Comparison of ENCODE assay signal across 20 cellular contexts in the genomic region with DNA sequence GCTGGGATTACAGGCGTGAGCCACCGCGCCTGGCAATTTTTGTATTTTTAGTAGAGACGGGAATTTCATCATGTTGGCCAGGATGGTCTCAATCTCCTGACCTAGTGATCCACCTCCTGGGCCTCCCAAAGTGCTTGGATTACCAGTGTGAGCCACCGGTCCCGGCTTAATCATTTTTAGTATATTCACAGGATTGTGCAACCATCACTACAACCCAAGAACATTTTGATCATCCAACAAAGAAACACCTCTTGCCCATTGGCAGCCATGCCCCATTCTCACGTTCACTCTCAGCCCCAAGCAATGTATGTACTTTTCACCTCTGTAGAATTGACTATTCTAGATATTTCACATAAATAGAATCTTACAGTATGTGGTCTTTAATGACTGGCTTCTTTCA. TPM values are rescaled to one million over a fixed set of nuclear protein-coding genes. Genes with fewer than 3 reads are reported as not detected.
A peak's percentile ranks its signal among the peaks of the same experiment; 100 is the strongest.
DNase-seq lines count a peak whose midpoint lies in the region; ATAC-seq, FAIRE-seq and TF ChIP-seq lines count a peak whose summit lies in the region.
"Had no signal": no experiment of that assay in that cellular context is flagged by ENCODE, and none has a peak within 500 bp of the region (broad histone marks: within the 10 kb centered on the region; RNA-seq: fewer than 3 reads in every experiment).

No MANE protein-coding gene starts in this region.

- peak overlapping the region; percentile 22 to 41 for H3K27ac Mint-ChIP-seq in effector memory CD8-positive, alpha-beta T cell
- H3K27ac Mint-ChIP-seq: CD4-positive, alpha-beta T cell; IgD-negative memory B cell had no signal

- peaks cover 2 to 14% of the 10 kb centered on the region in 2 donors for H3K4me1 Mint-ChIP-seq in effector memory CD8-positive, alpha-beta T cell (ENCODE audit: low read depth in 2 of 2)

- H3K9me3 Mint-ChIP-seq in effector memory CD8-positive, alpha-beta T cell = no peaks in the 10 kb centered on the region
- H3K9me3 Mint-ChIP-seq: CD4-positive, alpha-beta T cell; IgD-negative memory B cell had no signal

- H3K27ac ChIP-seq in HepG2 (ENCODE audit: extremely low read length, insufficient read depth, low read length) (no peak overlapping the region), right lobe of liver (no peak overlapping the region), psoas muscle (no peak overlapping the region)
- H3K27ac ChIP-seq: BLaER1 treated with 17β-estradiol and CSF1 and Interleukin-3, amounts not matched to agents 10 nM and 100 nM; GM23248 had no signal

- peaks cover 16% of the 10 kb centered on the region for H3K4me1 ChIP-seq in HepG2 (ENCODE audit: insufficient read depth, low read length)
- H3K4me1 ChIP-seq in right lobe of liver = no peaks in the 10 kb centered on the region
- H3K4me1 ChIP-seq in psoas muscle = peaks cover 8% of the 10 kb centered on the region

- FAIRE-seq in HepG2 (lab: Jason Lieb, UNC) = no peak
- FAIRE-seq: GM18507, H54 had no signal

- WGBS in HepG2 (ENCODE audit: low lambda C conversion rate) = 91% methylated on average over 7 of the region's 7 CpGs
- 79% methylated on average over 7 of the region's 7 CpGs for WGBS in right lobe of liver (ENCODE audit: insufficient coverage, low coverage, low lambda C conversion rate, missing lambda C conversion rate)
- WGBS in psoas muscle, 3 donors = 68 to 84% (median 70%) methylated on average over 7 of the region's 7 CpGs

- CTCF ChIA-PET in HepG2 (lab: Yijun Ruan, JAX; ENCODE audit: low intra/inter-chr PET ratio, low total read pairs) (no interaction called here), HEK293T (lab: Yijun Ruan, JAX) (no interaction called here)

- TF ChIP-seq CTCF in HepG2 (CRISPR knock-in tag; IDR thresholded peaks at IDR 0.05) (no peak), right lobe of liver (IDR thresholded peaks at IDR 0.05) (no peak), psoas muscle (IDR thresholded peaks at IDR 0.05) (no peak)

- ATAC-seq in HepG2 (no peak), right lobe of liver (no peak), psoas muscle (peak in 3 of 4 donors; percentile 43 to 82 (median 66)), HG03175 (IDR thresholded peaks at IDR 0.05; ENCODE audit: unreplicated experiment) (no peak), HG02759 (IDR thresholded peaks at IDR 0.05; ENCODE audit: unreplicated experiment) (no peak)
- ATAC-seq in effector memory CD8-positive, alpha-beta T cell (replicated peaks) = no peak
- ATAC-seq: HCT116 had no signal

- H3K27me3 ChIP-seq in HepG2 (ENCODE audit: control insufficient read depth in 1 of 2, insufficient read depth in 2 of 2, low read length in 2 of 2) (no peaks in the 10 kb centered on the region; a peak in 1 of 5 replicates), right lobe of liver (no peaks in the 10 kb centered on the region), psoas muscle (ENCODE audit: insufficient read depth in 3 of 3, low read length in 2 of 3) (no peaks in the 10 kb centered on the region)
- H3K27me3 ChIP-seq: BLaER1 treated with 17β-estradiol and CSF1 and Interleukin-3, amounts not matched to agents 10 nM and 100 nM had no signal

- H3K27me3 Mint-ChIP-seq in effector memory CD8-positive, alpha-beta T cell = no peaks in the 10 kb centered on the region
- H3K27me3 Mint-ChIP-seq: CD4-positive, alpha-beta T cell; IgD-negative memory B cell had no signal

- no peak overlapping the region for H3K9ac ChIP-seq in HepG2 (ENCODE audit: insufficient read depth, low read depth, low read length)
- H3K9ac ChIP-seq: BLaER1 treated with 17β-estradiol and CSF1 and Interleukin-3, amounts not matched to agents 10 nM and 100 nM; GM23248 had no signal

- no peak overlapping the region for H3K4me3 ChIP-seq in HepG2 (replicated peaks in 1 of 3; ENCODE audit: insufficient read depth in 1 of 3, low read depth in 2 of 3, low read length in 3 of 3)
- no peak overlapping the region for H3K4me3 ChIP-seq in right lobe of liver
- H3K4me3 ChIP-seq in psoas muscle = no peak overlapping the region
- H3K4me3 ChIP-seq: BLaER1 treated with 17β-estradiol and CSF1 and Interleukin-3, amounts not matched to agents 10 nM and 100 nM; GM23248 had no signal

- intact Hi-C loops in HepG2 (cut with micrococcal nuclease; ENCODE audit: unreplicated experiment) = no loop called here
- intact Hi-C loops in right lobe of liver (cut with DNase I) = no loop called here
- intact Hi-C loops in psoas muscle (cut with DNase I) = no loop called here

- no peak overlapping the region for H3K4me3 Mint-ChIP-seq in effector memory CD8-positive, alpha-beta T cell
- H3K4me3 Mint-ChIP-seq: CD4-positive, alpha-beta T cell; IgD-negative memory B cell had no signal

- H3K36me3 Mint-ChIP-seq in effector memory CD8-positive, alpha-beta T cell (ENCODE audit: insufficient read depth) = peaks cover 63% of the 10 kb centered on the region

- TF ChIP-seq POLR2A in HepG2 (IDR thresholded peaks at IDR 0.05; ENCODE audit: insufficient read depth in 1 of 2, low read depth in 2 of 2, low read length in 2 of 2) (no peak), right lobe of liver (IDR thresholded peaks at IDR 0.05) (no peak)

- H4K20me1 ChIP-seq in HepG2 (ENCODE audit: insufficient read depth, low read length) = no peaks in the 10 kb centered on the region

- TF ChIP-seq RAD21 in HepG2 (CRISPR knock-in tag; IDR thresholded peaks at IDR 0.05) = no peak

- H3K9me3 ChIP-seq in HepG2 (ENCODE audit: low read length) = no peaks in the 10 kb centered on the region
- no peaks in the 10 kb centered on the region for H3K9me3 ChIP-seq in right lobe of liver
- no peaks in the 10 kb centered on the region for H3K9me3 ChIP-seq in psoas muscle

- POLR2A ChIA-PET in HepG2 (lab: Yijun Ruan, JAX) = no interaction called here
- POLR2A ChIA-PET in HEK293T (lab: Yijun Ruan, JAX) = no interaction called here

- no peak overlapping the region for H2AFZ ChIP-seq in HepG2 (ENCODE audit: low read length)
- H2AFZ ChIP-seq: GM23248 had no signal

- no TSS peak for BruUV-seq in HepG2 (replicated peaks; lab: Mats Ljungman, UMichigan)

- H3K36me3 ChIP-seq in HepG2 (replicated peaks in 1 of 2; ENCODE audit: control insufficient read depth in 1 of 2, insufficient read depth in 2 of 2, low read length in 2 of 2) (peaks cover 0 to 10% of the 10 kb centered on the region in 2 experiments; a peak in 2 of 5 replicates), right lobe of liver (peaks cover 0 to 3% (median 0%) of the 10 kb centered on the region in 4 donors), psoas muscle (ENCODE audit: insufficient read depth in 1 of 2, low read depth in 1 of 2) (peaks cover 0 to 21% of the 10 kb centered on the region in 2 donors)

- no peak overlapping the region for H3K4me2 ChIP-seq in HepG2 (ENCODE audit: low read depth, low read length)
- H3K4me2 ChIP-seq: BLaER1 treated with 17β-estradiol and CSF1 and Interleukin-3, amounts not matched to agents 10 nM and 100 nM had no signal

- DNase-seq in HepG2 (ENCODE audit: low spot score) (no peak), right lobe of liver (no peak), psoas muscle (no peak), SKM-1 (lab: John Stamatoyannopoulos, UW; ENCODE audit: unreplicated experiment) (no peak), HEK293T (ENCODE audit: extremely low spot score) (no peak)
- no peak for DNase-seq in effector memory CD8-positive, alpha-beta T cell
- DNase-seq: ACHN; Calu3; CD4-positive, alpha-beta T cell; DMS 273 treated with DMSO at 0.1 percent for 48 hours; GM23248 had no signal

- peaks cover 22% of the 10 kb centered on the region for H3K79me2 ChIP-seq in HepG2 (ENCODE audit: insufficient read depth, low read length)

- TF ChIP-seq EP300 in HepG2 (IDR thresholded peaks at IDR 0.05; ENCODE audit: low read depth in 2 of 2, low read length in 2 of 2) = no peak
- TF ChIP-seq EP300 in HepG2 (CRISPR knock-in tag; IDR thresholded peaks at IDR 0.05; ENCODE audit: borderline replicate concordance) = no peak

- in situ Hi-C loops in HepG2 (cut with HindIII; ENCODE audit: extremely low pct_ligation_motif_present, low pct_unique_long_range_greater_than_20kb) = no loop called here

RNA-seq across cellular contexts. Expression of a gene that starts 19.9 kb away (rescaled TPM):
- total RNA-seq in HepG2 (2016; rRNA removed; fragmentation: Illumina TruSeq; extraction: Trizol) = 27.5 and 46.7 TPM in 2 replicates
- 3.0 and 3.4 TPM in 2 replicates for total RNA-seq in HepG2 (2016; cell fraction: cytosol; rRNA removed; fragmentation: Illumina TruSeq; extraction: Trizol; ENCODE audit: low read depth)
- 29.7 and 40.6 TPM in 2 replicates for total RNA-seq in HepG2 (2016; cell fraction: insoluble cytoplasmic fraction; rRNA removed; fragmentation: Illumina TruSeq; extraction: Trizol)
- 13.8 and 14.7 TPM in 2 replicates for total RNA-seq in HepG2 (2016; cell fraction: membrane; rRNA removed; fragmentation: Illumina TruSeq; extraction: Trizol)
- total RNA-seq in HepG2 (2016; cell fraction: nucleus; rRNA removed; fragmentation: Illumina TruSeq; extraction: Trizol) = 23.5 and 24.3 TPM in 2 replicates
- 26.5 and 27.3 TPM in 2 replicates for polyA plus RNA-seq in HepG2 (2011; rRNA removed)
- 18.2 TPM in 2 replicates for polyA plus RNA-seq in HepG2 (2011; cell fraction: cytosol; rRNA removed)
- polyA plus RNA-seq in HepG2 (2011; cell fraction: nucleus; rRNA removed) = 30.1 and 31.9 TPM in 2 replicates
- 14.7 and 15.8 TPM in 2 replicates for polyA plus RNA-seq in HepG2 (2012)
- polyA plus RNA-seq in HepG2 (2016; cell fraction: cytosol; fragmentation: Illumina TruSeq; extraction: Trizol; ENCODE audit: low read depth) = 0.63 and 0.79 TPM in 2 replicates
- 22.5 and 22.9 TPM in 2 replicates for polyA plus RNA-seq in HepG2 (2016; cell fraction: insoluble cytoplasmic fraction; fragmentation: Illumina TruSeq; extraction: Trizol; ENCODE audit: low read depth)
- polyA plus RNA-seq in HepG2 (2016; cell fraction: membrane; fragmentation: Illumina TruSeq; extraction: Trizol; ENCODE audit: low read depth) = 2.7 and 3.3 TPM in 2 replicates
- 25.6 and 29.7 TPM in 2 replicates for polyA plus RNA-seq in HepG2 (2016; cell fraction: nucleus; fragmentation: Illumina TruSeq; extraction: Trizol; ENCODE audit: insufficient read depth, low read depth)
- 128 and 335 TPM in 2 replicates for polyA minus RNA-seq in HepG2 (2011; rRNA and poly(A)+ RNA removed; ENCODE audit: low replicate concordance)
- 38.1 and 39.5 TPM in 2 replicates for polyA minus RNA-seq in HepG2 (2011; cell fraction: cytosol; rRNA and poly(A)+ RNA removed)
- 31.4 and 32.7 TPM in 2 replicates for polyA minus RNA-seq in HepG2 (2011; cell fraction: nucleus; rRNA and poly(A)+ RNA removed)
- total RNA-seq in right lobe of liver = 10 to 100 TPM; 20.3 to 29.2 (median 23.9) TPM
- total RNA-seq in psoas muscle = 10 to 100 TPM; 39.0 to 48.0 (median 45.4) TPM
- polyA plus RNA-seq in psoas muscle = 10 to 100 TPM; 10.2 to 16.2 (median 15.1) TPM

RNA-seq across cellular contexts. Expression of a gene that starts 23.8 kb away (rescaled TPM):
- total RNA-seq in HepG2 (2016; rRNA removed; fragmentation: Illumina TruSeq; extraction: Trizol) (0.58 and 0.90 TPM in 2 replicates), right lobe of liver (under 1 TPM; 0.09 to 0.74 (median 0.48) TPM), psoas muscle (1 to 10 TPM in 2 of 4 donors, under 1 TPM in 2; 0.40 to 1.6 (median 0.97) TPM)
- total RNA-seq in HepG2 (2016; cell fraction: cytosol; rRNA removed; fragmentation: Illumina TruSeq; extraction: Trizol; ENCODE audit: low read depth) = 0.44 and 0.81 TPM in 2 replicates
- total RNA-seq in HepG2 (2016; cell fraction: insoluble cytoplasmic fraction; rRNA removed; fragmentation: Illumina TruSeq; extraction: Trizol) = 0.45 and 1.1 TPM in 2 replicates
- total RNA-seq in HepG2 (2016; cell fraction: membrane; rRNA removed; fragmentation: Illumina TruSeq; extraction: Trizol) = 0.59 and 0.83 TPM in 2 replicates
- total RNA-seq in HepG2 (2016; cell fraction: nucleus; rRNA removed; fragmentation: Illumina TruSeq; extraction: Trizol) = 0.37 TPM in 1 of 2 replicates, not detected in the other
- polyA plus RNA-seq in HepG2 (2011; rRNA removed) (0.24 and 0.50 TPM in 2 replicates), psoas muscle (under 1 TPM; 0.43 to 0.84 (median 0.72) TPM)
- 0.37 and 0.81 TPM in 2 replicates for polyA plus RNA-seq in HepG2 (2011; cell fraction: cytosol; rRNA removed)
- 0.80 and 0.90 TPM in 2 replicates for polyA plus RNA-seq in HepG2 (2011; cell fraction: nucleus; rRNA removed)
- 0.15 and 0.21 TPM in 2 replicates for polyA plus RNA-seq in HepG2 (2012)
- 0.43 and 0.48 TPM in 2 replicates for polyA plus RNA-seq in HepG2 (2016; cell fraction: cytosol; fragmentation: Illumina TruSeq; extraction: Trizol; ENCODE audit: low read depth)
- 0.48 and 1.4 TPM in 2 replicates for polyA plus RNA-seq in HepG2 (2016; cell fraction: insoluble cytoplasmic fraction; fragmentation: Illumina TruSeq; extraction: Trizol; ENCODE audit: low read depth)
- 0.47 and 0.73 TPM in 2 replicates for polyA plus RNA-seq in HepG2 (2016; cell fraction: membrane; fragmentation: Illumina TruSeq; extraction: Trizol; ENCODE audit: low read depth)
- 0.80 and 0.85 TPM in 2 replicates for polyA plus RNA-seq in HepG2 (2016; cell fraction: nucleus; fragmentation: Illumina TruSeq; extraction: Trizol; ENCODE audit: insufficient read depth, low read depth)
- polyA minus RNA-seq in HepG2 (2011; rRNA and poly(A)+ RNA removed; ENCODE audit: low replicate concordance) = 0.49 and 0.66 TPM in 2 replicates
- not detected in 2 replicates for polyA minus RNA-seq in HepG2 (2011; cell fraction: cytosol; rRNA and poly(A)+ RNA removed)
- polyA minus RNA-seq in HepG2 (2011; cell fraction: nucleus; rRNA and poly(A)+ RNA removed) = 0.25 and 0.64 TPM in 2 replicates
- total RNA-seq: A172; Calu3; CD4-positive, alpha-beta T cell; Daoy; GM23248 had no signal
- polyA plus RNA-seq: GM23248, IgD-negative memory B cell had no signal

RNA-seq across cellular contexts. Expression of a gene that starts 41.6 kb away (rescaled TPM):
- total RNA-seq in HepG2 (2016; rRNA removed; fragmentation: Illumina TruSeq; extraction: Trizol) = 102 and 109 TPM in 2 replicates
- 78.3 and 97.6 TPM in 2 replicates for total RNA-seq in HepG2 (2016; cell fraction: cytosol; rRNA removed; fragmentation: Illumina TruSeq; extraction: Trizol; ENCODE audit: low read depth)
- total RNA-seq in HepG2 (2016; cell fraction: insoluble cytoplasmic fraction; rRNA removed; fragmentation: Illumina TruSeq; extraction: Trizol) = 99.2 and 114 TPM in 2 replicates
- 113 and 134 TPM in 2 replicates for total RNA-seq in HepG2 (2016; cell fraction: membrane; rRNA removed; fragmentation: Illumina TruSeq; extraction: Trizol)
- total RNA-seq in HepG2 (2016; cell fraction: nucleus; rRNA removed; fragmentation: Illumina TruSeq; extraction: Trizol) = 37.8 and 46.1 TPM in 2 replicates
- polyA plus RNA-seq in HepG2 (2011; rRNA removed) = 65.0 and 70.4 TPM in 2 replicates
- polyA plus RNA-seq in HepG2 (2011; cell fraction: cytosol; rRNA removed) = 58.7 and 62.8 TPM in 2 replicates
- polyA plus RNA-seq in HepG2 (2011; cell fraction: nucleus; rRNA removed) = 20.0 and 31.0 TPM in 2 replicates
- polyA plus RNA-seq in HepG2 (2012) = 99.5 and 141 TPM in 2 replicates
- polyA plus RNA-seq in HepG2 (2016; cell fraction: cytosol; fragmentation: Illumina TruSeq; extraction: Trizol; ENCODE audit: low read depth) = 115 and 156 TPM in 2 replicates
- polyA plus RNA-seq in HepG2 (2016; cell fraction: insoluble cytoplasmic fraction; fragmentation: Illumina TruSeq; extraction: Trizol; ENCODE audit: low read depth) = 164 and 180 TPM in 2 replicates
- polyA plus RNA-seq in HepG2 (2016; cell fraction: membrane; fragmentation: Illumina TruSeq; extraction: Trizol; ENCODE audit: low read depth) = 149 and 177 TPM in 2 replicates
- 113 and 118 TPM in 2 replicates for polyA plus RNA-seq in HepG2 (2016; cell fraction: nucleus; fragmentation: Illumina TruSeq; extraction: Trizol; ENCODE audit: insufficient read depth, low read depth)
- polyA minus RNA-seq in HepG2 (2011; rRNA and poly(A)+ RNA removed; ENCODE audit: low replicate concordance) = 59.9 and 104 TPM in 2 replicates
- polyA minus RNA-seq in HepG2 (2011; cell fraction: cytosol; rRNA and poly(A)+ RNA removed) = 20.7 and 32.5 TPM in 2 replicates
- 18.5 and 23.0 TPM in 2 replicates for polyA minus RNA-seq in HepG2 (2011; cell fraction: nucleus; rRNA and poly(A)+ RNA removed)
- 10 to 100 TPM; 35.9 to 91.2 (median 61.0) TPM for total RNA-seq in right lobe of liver
- total RNA-seq in psoas muscle = 10 to 100 TPM; 45.2 to 85.0 (median 62.6) TPM
- polyA plus RNA-seq in psoas muscle = 100 to 1,000 TPM in 1 of 3 donors, 10 to 100 TPM in 2; 65.6 to 136 (median 82.0) TPM

RNA-seq across cellular contexts. Expression of a gene that starts 52.0 kb away (rescaled TPM):
- total RNA-seq in HepG2 (2016; rRNA removed; fragmentation: Illumina TruSeq; extraction: Trizol) = 154 and 265 TPM in 2 replicates
- 156 and 172 TPM in 2 replicates for total RNA-seq in HepG2 (2016; cell fraction: cytosol; rRNA removed; fragmentation: Illumina TruSeq; extraction: Trizol; ENCODE audit: low read depth)
- total RNA-seq in HepG2 (2016; cell fraction: insoluble cytoplasmic fraction; rRNA removed; fragmentation: Illumina TruSeq; extraction: Trizol) = 132 and 265 TPM in 2 replicates
- 447 and 497 TPM in 2 replicates for total RNA-seq in HepG2 (2016; cell fraction: membrane; rRNA removed; fragmentation: Illumina TruSeq; extraction: Trizol)
- 279 and 306 TPM in 2 replicates for total RNA-seq in HepG2 (2016; cell fraction: nucleus; rRNA removed; fragmentation: Illumina TruSeq; extraction: Trizol)
- 345 and 390 TPM in 2 replicates for polyA plus RNA-seq in HepG2 (2011; rRNA removed)
- 323 and 364 TPM in 2 replicates for polyA plus RNA-seq in HepG2 (2011; cell fraction: cytosol; rRNA removed)
- 477 and 513 TPM in 2 replicates for polyA plus RNA-seq in HepG2 (2011; cell fraction: nucleus; rRNA removed)
- 786 and 1,014 TPM in 2 replicates for polyA plus RNA-seq in HepG2 (2012)
- polyA plus RNA-seq in HepG2 (2016; cell fraction: cytosol; fragmentation: Illumina TruSeq; extraction: Trizol; ENCODE audit: low read depth) = 954 and 1,027 TPM in 2 replicates
- 599 and 702 TPM in 2 replicates for polyA plus RNA-seq in HepG2 (2016; cell fraction: insoluble cytoplasmic fraction; fragmentation: Illumina TruSeq; extraction: Trizol; ENCODE audit: low read depth)
- polyA plus RNA-seq in HepG2 (2016; cell fraction: membrane; fragmentation: Illumina TruSeq; extraction: Trizol; ENCODE audit: low read depth) = 1,162 and 1,386 TPM in 2 replicates
- polyA plus RNA-seq in HepG2 (2016; cell fraction: nucleus; fragmentation: Illumina TruSeq; extraction: Trizol; ENCODE audit: insufficient read depth, low read depth) = 670 and 689 TPM in 2 replicates
- 709 and 1,043 TPM in 2 replicates for polyA minus RNA-seq in HepG2 (2011; rRNA and poly(A)+ RNA removed; ENCODE audit: low replicate concordance)
- 515 and 646 TPM in 2 replicates for polyA minus RNA-seq in HepG2 (2011; cell fraction: cytosol; rRNA and poly(A)+ RNA removed)
- polyA minus RNA-seq in HepG2 (2011; cell fraction: nucleus; rRNA and poly(A)+ RNA removed) = 549 and 596 TPM in 2 replicates
- 100 to 1,000 TPM; 254 to 463 (median 347) TPM for total RNA-seq in right lobe of liver
- total RNA-seq in psoas muscle = 100 to 1,000 TPM; 354 to 507 (median 439) TPM
- polyA plus RNA-seq in psoas muscle = 100 to 1,000 TPM; 254 to 469 (median 365) TPM

Comparison
In these comparisons a context has a peak if more than half of its experiments do, and no peak if none do; other contexts are left out.
1. ATAC-seq: peak in psoas muscle (3 of 4); none in HepG2 (single experiment), right lobe of liver (0 of 4), effector memory CD8-positive, alpha-beta T cell (single experiment), HG03175 (single experiment) and HG02759 (single experiment).